ENCODE assay signal across 1 cellular context in genomic region chr7:44162785-44163395, GRCh38.
TF ChIP-seq lines count a peak whose summit lies in the region.

No MANE protein-coding gene starts in this region.

TF ChIP-seq in IMR-90, 13 proteins besides CTCF, POLR2A, EP300 and RAD21:
- no peak for TF ChIP-seq CEBPB (IDR thresholded peaks at IDR 0.05; ENCODE audit: low read depth, low read length)
